In the genomic region with DNA sequence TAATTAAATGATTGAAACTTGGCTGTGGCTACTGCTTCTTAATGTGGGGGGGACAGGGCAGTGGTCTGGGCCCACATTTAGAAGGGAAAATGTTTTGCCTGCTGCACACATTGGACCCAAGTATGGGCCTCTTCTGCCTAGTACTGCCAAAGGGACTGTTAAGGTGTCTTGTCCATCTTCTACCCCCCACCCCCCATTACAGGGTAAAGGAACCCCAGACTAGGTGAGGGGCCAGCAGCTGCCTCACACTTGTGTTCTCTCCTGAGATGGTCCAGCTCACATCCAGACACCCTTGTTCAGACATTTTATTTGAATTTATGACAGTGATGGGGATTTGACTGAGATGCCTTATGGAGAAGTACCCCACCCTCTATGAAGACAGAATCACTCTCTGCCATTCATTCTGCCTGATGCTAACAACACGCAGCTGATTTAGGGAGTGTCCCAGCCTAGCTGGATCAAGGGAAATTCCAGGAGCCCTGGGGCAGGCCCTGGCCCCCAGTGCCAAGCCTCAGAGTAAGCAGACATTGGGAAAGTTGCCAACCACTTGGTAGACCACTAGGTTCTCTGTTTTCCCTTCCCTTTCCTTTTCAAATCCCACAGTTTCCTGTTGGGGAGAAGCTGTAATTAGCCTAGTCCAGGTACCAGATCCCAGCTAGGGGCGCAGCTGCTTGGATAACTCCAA, we compare ENCODE assay signal across 1 cellular context.
TF ChIP-seq lines count a peak whose summit lies in the region.

No MANE protein-coding gene starts in this region.

TF ChIP-seq in HEK293, 187 proteins besides CTCF, POLR2A, EP300 and RAD21 (continued from another document):
- TF ChIP-seq, protein P1, sequence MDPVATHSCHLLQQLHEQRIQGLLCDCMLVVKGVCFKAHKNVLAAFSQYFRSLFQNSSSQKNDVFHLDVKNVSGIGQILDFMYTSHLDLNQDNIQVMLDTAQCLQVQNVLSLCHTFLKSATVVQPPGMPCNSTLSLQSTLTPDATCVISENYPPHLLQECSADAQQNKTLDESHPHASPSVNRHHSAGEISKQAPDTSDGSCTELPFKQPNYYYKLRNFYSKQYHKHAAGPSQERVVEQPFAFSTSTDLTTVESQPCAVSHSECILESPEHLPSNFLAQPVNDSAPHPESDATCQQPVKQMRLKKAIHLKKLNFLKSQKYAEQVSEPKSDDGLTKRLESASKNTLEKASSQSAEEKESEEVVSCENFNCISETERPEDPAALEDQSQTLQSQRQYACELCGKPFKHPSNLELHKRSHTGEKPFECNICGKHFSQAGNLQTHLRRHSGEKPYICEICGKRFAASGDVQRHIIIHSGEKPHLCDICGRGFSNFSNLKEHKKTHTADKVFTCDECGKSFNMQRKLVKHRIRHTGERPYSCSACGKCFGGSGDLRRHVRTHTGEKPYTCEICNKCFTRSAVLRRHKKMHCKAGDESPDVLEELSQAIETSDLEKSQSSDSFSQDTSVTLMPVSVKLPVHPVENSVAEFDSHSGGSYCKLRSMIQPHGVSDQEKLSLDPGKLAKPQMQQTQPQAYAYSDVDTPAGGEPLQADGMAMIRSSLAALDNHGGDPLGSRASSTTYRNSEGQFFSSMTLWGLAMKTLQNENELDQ (tag by site-specific recombination; IDR thresholded peaks at IDR 0.05; ENCODE audit: low read depth) = no peak
- TF ChIP-seq ZNF707 (tag by site-specific recombination; IDR thresholded peaks at IDR 0.05) (no peak), SCRT1 (tag by site-specific recombination; IDR thresholded peaks at IDR 0.05; ENCODE audit: borderline replicate concordance) (no peak), GFI1B (tag by site-specific recombination; IDR thresholded peaks at IDR 0.05) (no peak), ZNF701 (tag by site-specific recombination; IDR thresholded peaks at IDR 0.05) (no peak), GLIS1 (tag by site-specific recombination; IDR thresholded peaks at IDR 0.05) (no peak), IKZF3 (tag by site-specific recombination; IDR thresholded peaks at IDR 0.05) (peak; percentile 81), ZNF174 (tag by site-specific recombination; IDR thresholded peaks at IDR 0.05) (no peak), ZBTB17 (tag by site-specific recombination; IDR thresholded peaks at IDR 0.05) (peak; percentile 77), ZNF140 (tag by site-specific recombination; IDR thresholded peaks at IDR 0.05) (no peak), SP7 (tag by site-specific recombination; IDR thresholded peaks at IDR 0.05) (peak; percentile 55), ZBTB48 (tag by site-specific recombination; IDR thresholded peaks at IDR 0.05) (peak; percentile 88), ZFP69B (tag by site-specific recombination; IDR thresholded peaks at IDR 0.05) (0 out of 2 replicates have a peak, but pooled peaks have one; percentile 16), ZNF426 (tag by site-specific recombination; IDR thresholded peaks at IDR 0.05) (no peak), ZNF394 (tag by site-specific recombination; IDR thresholded peaks at IDR 0.05; ENCODE audit: borderline replicate concordance) (peak; percentile 30; the same call in 1 of the 2 replicates), ZNF23 (tag by site-specific recombination; IDR thresholded peaks at IDR 0.05; ENCODE audit: borderline replicate concordance) (no peak), ZNF529 (tag by site-specific recombination; IDR thresholded peaks at IDR 0.05; ENCODE audit: insufficient replicate concordance) (no peak), ZNF169 (tag by site-specific recombination; IDR thresholded peaks at IDR 0.05) (no peak), PRDM1 (tag by site-specific recombination; IDR thresholded peaks at IDR 0.05) (peak; percentile 63; the same call in 1 of the 2 replicates), ZNF2 (tag by site-specific recombination; IDR thresholded peaks at IDR 0.05) (no peak), KLF1 (tag by site-specific recombination; IDR thresholded peaks at IDR 0.05) (peak; percentile 85), WT1 (tag by site-specific recombination; IDR thresholded peaks at IDR 0.05) (peak; percentile 90), ZNF596 (tag by site-specific recombination; IDR thresholded peaks at IDR 0.05) (no peak), ZNF629 (tag by site-specific recombination; IDR thresholded peaks at IDR 0.05) (no peak), GLIS2 (tag by site-specific recombination; IDR thresholded peaks at IDR 0.05) (no peak)
- TF ChIP-seq, protein P2, sequence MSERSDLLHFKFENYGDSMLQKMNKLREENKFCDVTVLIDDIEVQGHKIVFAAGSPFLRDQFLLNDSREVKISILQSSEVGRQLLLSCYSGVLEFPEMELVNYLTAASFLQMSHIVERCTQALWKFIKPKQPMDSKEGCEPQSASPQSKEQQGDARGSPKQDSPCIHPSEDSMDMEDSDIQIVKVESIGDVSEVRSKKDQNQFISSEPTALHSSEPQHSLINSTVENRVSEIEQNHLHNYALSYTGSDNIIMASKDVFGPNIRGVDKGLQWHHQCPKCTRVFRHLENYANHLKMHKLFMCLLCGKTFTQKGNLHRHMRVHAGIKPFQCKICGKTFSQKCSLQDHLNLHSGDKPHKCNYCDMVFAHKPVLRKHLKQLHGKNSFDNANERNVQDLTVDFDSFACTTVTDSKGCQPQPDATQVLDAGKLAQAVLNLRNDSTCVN (tag by site-specific recombination; optimal IDR thresholded peaks at IDR 0.05) = no peak
- TF ChIP-seq, protein P3, sequence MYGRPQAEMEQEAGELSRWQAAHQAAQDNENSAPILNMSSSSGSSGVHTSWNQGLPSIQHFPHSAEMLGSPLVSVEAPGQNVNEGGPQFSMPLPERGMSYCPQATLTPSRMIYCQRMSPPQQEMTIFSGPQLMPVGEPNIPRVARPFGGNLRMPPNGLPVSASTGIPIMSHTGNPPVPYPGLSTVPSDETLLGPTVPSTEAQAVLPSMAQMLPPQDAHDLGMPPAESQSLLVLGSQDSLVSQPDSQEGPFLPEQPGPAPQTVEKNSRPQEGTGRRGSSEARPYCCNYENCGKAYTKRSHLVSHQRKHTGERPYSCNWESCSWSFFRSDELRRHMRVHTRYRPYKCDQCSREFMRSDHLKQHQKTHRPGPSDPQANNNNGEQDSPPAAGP (tag by site-specific recombination; IDR thresholded peaks at IDR 0.05) = 0 out of 2 replicates have a peak, but pooled peaks have one; percentile 49
- TF ChIP-seq, protein P4, sequence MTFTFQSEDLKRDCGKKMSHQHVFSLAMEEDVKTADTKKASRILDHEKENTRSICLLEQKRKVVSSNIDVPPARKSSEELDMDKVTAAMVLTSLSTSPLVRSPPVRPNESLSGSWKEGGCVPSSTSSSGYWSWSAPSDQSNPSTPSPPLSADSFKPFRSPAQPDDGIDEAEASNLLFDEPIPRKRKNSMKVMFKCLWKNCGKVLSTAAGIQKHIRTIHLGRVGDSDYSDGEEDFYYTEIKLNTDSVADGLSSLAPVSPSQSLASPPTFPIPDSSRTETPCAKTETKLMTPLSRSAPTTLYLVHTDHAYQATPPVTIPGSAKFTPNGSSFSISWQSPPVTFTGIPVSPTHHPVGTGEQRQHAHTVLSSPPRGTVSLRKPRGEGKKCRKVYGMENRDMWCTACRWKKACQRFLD (tag by site-specific recombination; IDR thresholded peaks at IDR 0.05) = no peak
- TF ChIP-seq, protein P5, sequence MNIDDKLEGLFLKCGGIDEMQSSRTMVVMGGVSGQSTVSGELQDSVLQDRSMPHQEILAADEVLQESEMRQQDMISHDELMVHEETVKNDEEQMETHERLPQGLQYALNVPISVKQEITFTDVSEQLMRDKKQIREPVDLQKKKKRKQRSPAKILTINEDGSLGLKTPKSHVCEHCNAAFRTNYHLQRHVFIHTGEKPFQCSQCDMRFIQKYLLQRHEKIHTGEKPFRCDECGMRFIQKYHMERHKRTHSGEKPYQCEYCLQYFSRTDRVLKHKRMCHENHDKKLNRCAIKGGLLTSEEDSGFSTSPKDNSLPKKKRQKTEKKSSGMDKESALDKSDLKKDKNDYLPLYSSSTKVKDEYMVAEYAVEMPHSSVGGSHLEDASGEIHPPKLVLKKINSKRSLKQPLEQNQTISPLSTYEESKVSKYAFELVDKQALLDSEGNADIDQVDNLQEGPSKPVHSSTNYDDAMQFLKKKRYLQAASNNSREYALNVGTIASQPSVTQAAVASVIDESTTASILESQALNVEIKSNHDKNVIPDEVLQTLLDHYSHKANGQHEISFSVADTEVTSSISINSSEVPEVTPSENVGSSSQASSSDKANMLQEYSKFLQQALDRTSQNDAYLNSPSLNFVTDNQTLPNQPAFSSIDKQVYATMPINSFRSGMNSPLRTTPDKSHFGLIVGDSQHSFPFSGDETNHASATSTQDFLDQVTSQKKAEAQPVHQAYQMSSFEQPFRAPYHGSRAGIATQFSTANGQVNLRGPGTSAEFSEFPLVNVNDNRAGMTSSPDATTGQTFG (tag by site-specific recombination; IDR thresholded peaks at IDR 0.05; ENCODE audit: borderline replicate concordance) = no peak
- TF ChIP-seq, protein P6, sequence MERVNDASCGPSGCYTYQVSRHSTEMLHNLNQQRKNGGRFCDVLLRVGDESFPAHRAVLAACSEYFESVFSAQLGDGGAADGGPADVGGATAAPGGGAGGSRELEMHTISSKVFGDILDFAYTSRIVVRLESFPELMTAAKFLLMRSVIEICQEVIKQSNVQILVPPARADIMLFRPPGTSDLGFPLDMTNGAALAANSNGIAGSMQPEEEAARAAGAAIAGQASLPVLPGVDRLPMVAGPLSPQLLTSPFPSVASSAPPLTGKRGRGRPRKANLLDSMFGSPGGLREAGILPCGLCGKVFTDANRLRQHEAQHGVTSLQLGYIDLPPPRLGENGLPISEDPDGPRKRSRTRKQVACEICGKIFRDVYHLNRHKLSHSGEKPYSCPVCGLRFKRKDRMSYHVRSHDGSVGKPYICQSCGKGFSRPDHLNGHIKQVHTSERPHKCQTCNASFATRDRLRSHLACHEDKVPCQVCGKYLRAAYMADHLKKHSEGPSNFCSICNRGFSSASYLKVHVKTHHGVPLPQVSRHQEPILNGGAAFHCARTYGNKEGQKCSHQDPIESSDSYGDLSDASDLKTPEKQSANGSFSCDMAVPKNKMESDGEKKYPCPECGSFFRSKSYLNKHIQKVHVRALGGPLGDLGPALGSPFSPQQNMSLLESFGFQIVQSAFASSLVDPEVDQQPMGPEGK (tag by site-specific recombination; IDR thresholded peaks at IDR 0.05) = peak; percentile 41
- TF ChIP-seq, protein P7, sequence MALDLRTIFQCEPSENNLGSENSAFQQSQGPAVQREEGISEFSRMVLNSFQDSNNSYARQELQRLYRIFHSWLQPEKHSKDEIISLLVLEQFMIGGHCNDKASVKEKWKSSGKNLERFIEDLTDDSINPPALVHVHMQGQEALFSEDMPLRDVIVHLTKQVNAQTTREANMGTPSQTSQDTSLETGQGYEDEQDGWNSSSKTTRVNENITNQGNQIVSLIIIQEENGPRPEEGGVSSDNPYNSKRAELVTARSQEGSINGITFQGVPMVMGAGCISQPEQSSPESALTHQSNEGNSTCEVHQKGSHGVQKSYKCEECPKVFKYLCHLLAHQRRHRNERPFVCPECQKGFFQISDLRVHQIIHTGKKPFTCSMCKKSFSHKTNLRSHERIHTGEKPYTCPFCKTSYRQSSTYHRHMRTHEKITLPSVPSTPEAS (tag by site-specific recombination; IDR thresholded peaks at IDR 0.05) = no peak
- TF ChIP-seq, protein P8, sequence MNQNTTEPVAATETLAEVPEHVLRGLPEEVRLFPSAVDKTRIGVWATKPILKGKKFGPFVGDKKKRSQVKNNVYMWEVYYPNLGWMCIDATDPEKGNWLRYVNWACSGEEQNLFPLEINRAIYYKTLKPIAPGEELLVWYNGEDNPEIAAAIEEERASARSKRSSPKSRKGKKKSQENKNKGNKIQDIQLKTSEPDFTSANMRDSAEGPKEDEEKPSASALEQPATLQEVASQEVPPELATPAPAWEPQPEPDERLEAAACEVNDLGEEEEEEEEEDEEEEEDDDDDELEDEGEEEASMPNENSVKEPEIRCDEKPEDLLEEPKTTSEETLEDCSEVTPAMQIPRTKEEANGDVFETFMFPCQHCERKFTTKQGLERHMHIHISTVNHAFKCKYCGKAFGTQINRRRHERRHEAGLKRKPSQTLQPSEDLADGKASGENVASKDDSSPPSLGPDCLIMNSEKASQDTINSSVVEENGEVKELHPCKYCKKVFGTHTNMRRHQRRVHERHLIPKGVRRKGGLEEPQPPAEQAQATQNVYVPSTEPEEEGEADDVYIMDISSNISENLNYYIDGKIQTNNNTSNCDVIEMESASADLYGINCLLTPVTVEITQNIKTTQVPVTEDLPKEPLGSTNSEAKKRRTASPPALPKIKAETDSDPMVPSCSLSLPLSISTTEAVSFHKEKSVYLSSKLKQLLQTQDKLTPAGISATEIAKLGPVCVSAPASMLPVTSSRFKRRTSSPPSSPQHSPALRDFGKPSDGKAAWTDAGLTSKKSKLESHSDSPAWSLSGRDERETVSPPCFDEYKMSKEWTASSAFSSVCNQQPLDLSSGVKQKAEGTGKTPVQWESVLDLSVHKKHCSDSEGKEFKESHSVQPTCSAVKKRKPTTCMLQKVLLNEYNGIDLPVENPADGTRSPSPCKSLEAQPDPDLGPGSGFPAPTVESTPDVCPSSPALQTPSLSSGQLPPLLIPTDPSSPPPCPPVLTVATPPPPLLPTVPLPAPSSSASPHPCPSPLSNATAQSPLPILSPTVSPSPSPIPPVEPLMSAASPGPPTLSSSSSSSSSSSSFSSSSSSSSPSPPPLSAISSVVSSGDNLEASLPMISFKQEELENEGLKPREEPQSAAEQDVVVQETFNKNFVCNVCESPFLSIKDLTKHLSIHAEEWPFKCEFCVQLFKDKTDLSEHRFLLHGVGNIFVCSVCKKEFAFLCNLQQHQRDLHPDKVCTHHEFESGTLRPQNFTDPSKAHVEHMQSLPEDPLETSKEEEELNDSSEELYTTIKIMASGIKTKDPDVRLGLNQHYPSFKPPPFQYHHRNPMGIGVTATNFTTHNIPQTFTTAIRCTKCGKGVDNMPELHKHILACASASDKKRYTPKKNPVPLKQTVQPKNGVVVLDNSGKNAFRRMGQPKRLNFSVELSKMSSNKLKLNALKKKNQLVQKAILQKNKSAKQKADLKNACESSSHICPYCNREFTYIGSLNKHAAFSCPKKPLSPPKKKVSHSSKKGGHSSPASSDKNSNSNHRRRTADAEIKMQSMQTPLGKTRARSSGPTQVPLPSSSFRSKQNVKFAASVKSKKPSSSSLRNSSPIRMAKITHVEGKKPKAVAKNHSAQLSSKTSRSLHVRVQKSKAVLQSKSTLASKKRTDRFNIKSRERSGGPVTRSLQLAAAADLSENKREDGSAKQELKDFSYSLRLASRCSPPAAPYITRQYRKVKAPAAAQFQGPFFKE (tag by site-specific recombination; IDR thresholded peaks at IDR 0.05; ENCODE audit: borderline replicate concordance) = no peak
